Comparison of ENCODE assay signal across 6 cellular contexts in the genomic region with DNA sequence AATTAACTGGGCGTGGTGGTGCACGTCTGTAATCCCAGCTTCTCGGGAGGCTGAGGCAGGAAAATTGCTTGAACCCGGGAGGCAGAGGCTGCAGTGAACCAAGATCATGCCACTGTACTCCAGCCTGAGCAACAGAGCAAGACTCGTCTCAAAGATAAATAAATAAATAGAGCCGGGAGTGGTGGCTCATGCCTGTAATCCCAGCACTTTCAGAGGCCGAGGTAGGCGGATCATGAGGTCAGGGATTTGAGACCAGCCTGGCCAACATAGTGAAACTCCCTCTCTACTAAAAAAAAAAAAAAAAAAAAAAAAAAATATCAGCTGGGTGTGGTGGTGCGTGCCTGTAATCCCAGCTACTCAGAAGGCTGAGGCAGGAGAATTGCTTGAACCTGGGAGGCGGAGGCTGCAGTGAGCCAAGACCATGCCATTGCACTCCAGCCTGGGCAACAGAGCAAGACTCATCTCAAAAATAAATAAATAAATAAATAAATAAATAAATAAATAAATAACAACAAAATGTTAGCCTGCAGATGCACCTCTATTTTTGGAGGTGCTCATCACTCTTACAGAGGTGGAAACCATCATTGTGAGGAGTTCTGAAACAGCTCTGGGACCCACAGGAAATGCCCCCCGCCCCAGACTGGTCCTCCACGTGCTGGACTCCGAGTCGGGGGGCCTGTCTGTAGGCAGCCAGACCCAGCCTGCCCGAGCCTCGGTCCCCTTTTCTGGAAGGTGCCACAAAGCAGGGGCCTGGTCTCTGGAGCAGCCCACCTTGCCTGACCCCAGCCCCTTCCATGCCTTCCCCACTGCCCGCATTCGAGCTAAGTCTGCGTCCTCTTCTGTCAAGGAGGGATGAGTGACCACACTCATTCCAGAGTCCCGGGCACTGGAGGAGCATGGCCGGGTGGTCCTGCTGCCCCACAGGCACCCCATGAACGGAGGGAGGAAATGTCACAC. TPM values are rescaled to one million over a fixed set of nuclear protein-coding genes. Genes with fewer than 3 reads are reported as not detected.
"Had no signal": no experiment of that assay in that cellular context is flagged by ENCODE, and none has a peak within 500 bp of the region (broad histone marks: within the 10 kb centered on the region; RNA-seq: fewer than 3 reads in every experiment).

No MANE protein-coding gene starts in this region.

RNA-seq across cellular contexts. Expression of gene SHANK2, which starts 18.2 kb away (rescaled TPM):
- total RNA-seq: activated CD4-positive, alpha-beta T cell treated with anti-CD3 and anti-CD28 coated beads, Interleukin-2, amount 10 ng/mL, durations not matched to agents 24 days and 14 days; activated CD8-positive, alpha-beta memory T cell treated with anti-CD3 and anti-CD28 coated beads, Interleukin-2, amount 10 ng/mL, durations not matched to agents 7 days and 5 days; activated naive CD4-positive, alpha-beta T cell treated with anti-CD3 and anti-CD28 coated beads, Interleukin-2, amount 50 U/mL, for 72 hours; activated T-helper 1 cell treated with anti-CD3 and anti-CD28 coated beads, Interleukin-12 subunit alpha, Interleukin-12 subunit beta, Interleukin-2, Interleukin-4 antibody, amounts not matched to agents 30 ng/mL and 10 ng/mL and 1 ng/mL, durations not matched to agents 14 hours and 24 hours and 36 hours; M059J had no signal
- polyA plus RNA-seq: IgD-negative memory B cell had no signal
